ENCODE assay signal across 12 cellular contexts in the genomic region with DNA sequence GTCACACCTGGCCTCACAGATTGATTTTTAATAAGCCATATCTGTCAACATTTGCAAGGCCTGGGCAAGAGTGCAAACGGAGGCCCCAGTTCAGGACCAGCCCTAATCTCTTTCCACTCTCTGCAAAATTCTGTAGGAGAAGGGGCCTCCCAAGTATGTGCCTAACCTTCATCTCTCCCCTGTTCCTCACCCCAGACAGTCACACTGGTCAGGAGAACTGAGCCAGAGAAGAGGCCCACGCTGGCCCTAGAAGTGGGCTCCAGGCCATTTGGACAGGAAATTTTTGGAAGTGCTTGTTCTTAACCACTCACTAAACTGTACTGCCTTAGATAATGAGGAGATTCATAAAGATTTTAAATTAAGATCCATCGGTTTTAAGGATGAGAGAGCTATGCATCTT.
"Had no signal": no experiment of that assay in that cellular context is flagged by ENCODE, and none has a peak within 500 bp of the region (broad histone marks: within the 10 kb centered on the region; RNA-seq: fewer than 3 reads in every experiment).

No MANE protein-coding gene starts in this region.

- DNase-seq: activated CD4-positive, alpha-beta T cell treated with anti-CD3 and anti-CD28 coated beads for 1 hour; activated CD4-positive, alpha-beta T cell treated with anti-CD3 and anti-CD28 coated beads, Interleukin-2, amount 50 U/mL, for 4 hours; activated naive CD4-positive, alpha-beta T cell; activated T-cell treated with anti-CD3 and anti-CD28 coated beads for 4 hours; natural killer cell; stimulated activated CD4-positive, alpha-beta T cell treated with anti-CD3 and anti-CD28 coated beads, Interleukin-12 subunit alpha, Interleukin-12 subunit beta, amount 100 ng/mL, for 4 hours; stimulated activated CD4-positive, alpha-beta T cell treated with anti-CD3 and anti-CD28 coated beads, Interleukin-2, amount 100 ng/mL, for 24 hours had no signal

- H3K4me3 ChIP-seq: dorsolateral prefrontal cortex, thyroid gland had no signal

- H3K36me3 Mint-ChIP-seq: memory B cell; natural killer cell; stimulated activated memory B cell treated with anti-CD40 and anti-IgM and Interleukin-4, amounts not matched to agents 10 μg/mL and 1 μg/mL and 100 μg/mL, for 72 hours had no signal

- H3K9me3 ChIP-seq: thyroid gland had no signal

- H3K36me3 ChIP-seq: thyroid gland had no signal

- H3K4me1 Mint-ChIP-seq: memory B cell; natural killer cell; stimulated activated memory B cell treated with anti-CD40 and anti-IgM and Interleukin-4, amounts not matched to agents 10 μg/mL and 1 μg/mL and 100 μg/mL, for 72 hours had no signal

- H3K27ac Mint-ChIP-seq: memory B cell; natural killer cell; stimulated activated memory B cell treated with anti-CD40 and anti-IgM and Interleukin-4, amounts not matched to agents 10 μg/mL and 1 μg/mL and 100 μg/mL, for 72 hours had no signal

- H3K27me3 ChIP-seq: dorsolateral prefrontal cortex, thyroid gland had no signal

- H3K9me3 Mint-ChIP-seq: memory B cell; stimulated activated memory B cell treated with anti-CD40 and anti-IgM and Interleukin-4, amounts not matched to agents 10 μg/mL and 1 μg/mL and 100 μg/mL, for 72 hours had no signal

- H3K27me3 Mint-ChIP-seq: memory B cell; stimulated activated memory B cell treated with anti-CD40 and anti-IgM and Interleukin-4, amounts not matched to agents 10 μg/mL and 1 μg/mL and 100 μg/mL, for 72 hours had no signal

- FAIRE-seq: urothelium cell line had no signal

- ATAC-seq: natural killer cell had no signal

- H3K27ac ChIP-seq: dorsolateral prefrontal cortex had no signal

- H3K4me3 Mint-ChIP-seq: memory B cell; natural killer cell; stimulated activated memory B cell treated with anti-CD40 and anti-IgM and Interleukin-4, amounts not matched to agents 10 μg/mL and 1 μg/mL and 100 μg/mL, for 72 hours had no signal
